In genomic region chr17:73622381-73622780, GRCh38 we compare ENCODE assay signal across 16 cellular contexts. TPM values are rescaled to one million over a fixed set of nuclear protein-coding genes. Genes with fewer than 3 reads are reported as not detected.
A peak's percentile ranks its signal among the peaks of the same experiment; 100 is the strongest.
DNase-seq lines count a peak whose midpoint lies in the region; ATAC-seq and TF ChIP-seq lines count a peak whose summit lies in the region.
"Had no signal": no experiment of that assay in that cellular context is flagged by ENCODE, and none has a peak within 500 bp of the region (broad histone marks: within the 10 kb centered on the region; RNA-seq: fewer than 3 reads in every experiment).

No MANE protein-coding gene starts in this region.

- H3K4me2 ChIP-seq in BLaER1 treated with 17β-estradiol and CSF1 and Interleukin-3, amounts not matched to agents 10 nM and 100 nM = peak overlapping the region in 6 of 11 experiments; percentile 1 to 26 (median 17); a peak in 3 of 22 replicates
- no peak overlapping the region for H3K4me2 ChIP-seq in neural progenitor cell
- H3K4me2 ChIP-seq: GM23338 had no signal

- no peak overlapping the region for H3K9ac ChIP-seq in BLaER1 treated with 17β-estradiol and CSF1 and Interleukin-3, amounts not matched to agents 10 nM and 100 nM
- no peak overlapping the region for H3K9ac ChIP-seq in neural progenitor cell

- peaks cover 98% of the 10 kb centered on the region for H3K79me2 ChIP-seq in neural progenitor cell (ENCODE audit: low read depth)

- H3K9me3 Mint-ChIP-seq in neural progenitor cell = peaks cover 42% of the 10 kb centered on the region

- DNase-seq in WERI-Rb-1 (no peak), neural progenitor cell (ENCODE audit: low spot score) (no peak), SJCRH30 (no peak), NCI-H2081 (lab: John Stamatoyannopoulos, UW) (no peak)
- DNase-seq: ACHN; BE2C; CD4-positive, alpha-beta memory T cell; DMS153; DMS79; GDM1; H7 had no signal

- H3K4me3 ChIP-seq in BLaER1 treated with 17β-estradiol and CSF1 and Interleukin-3, amounts not matched to agents 10 nM and 100 nM = no peak overlapping the region
- H3K4me3 ChIP-seq in WERI-Rb-1 (ENCODE audit: low read depth, low read length) (no peak overlapping the region), neural progenitor cell (no peak overlapping the region), SJCRH30 (no peak overlapping the region)
- H3K4me3 ChIP-seq: GM23338 had no signal

- H3K4me1 Mint-ChIP-seq in neural progenitor cell = peaks cover 57% of the 10 kb centered on the region
- H3K4me1 Mint-ChIP-seq: CD14-positive monocyte; CD4-positive, alpha-beta memory T cell had no signal

- ATAC-seq in HG02870 (IDR thresholded peaks at IDR 0.05; ENCODE audit: unreplicated experiment) = no peak
- ATAC-seq: GM23338, HCT116 had no signal

- peaks cover 8% of the 10 kb centered on the region for H3K27me3 Mint-ChIP-seq in neural progenitor cell (ENCODE audit: insufficient read depth, low read depth)
- H3K27me3 Mint-ChIP-seq: CD4-positive, alpha-beta memory T cell had no signal

- no peak overlapping the region for H3K27ac ChIP-seq in BLaER1 treated with 17β-estradiol and CSF1 and Interleukin-3, amounts not matched to agents 10 nM and 100 nM
- H3K27ac ChIP-seq in WERI-Rb-1 (peak overlapping the region; percentile 73), neural progenitor cell (no peak overlapping the region), SJCRH30 (no peak overlapping the region)

- H4K20me1 ChIP-seq in BLaER1 treated with 17β-estradiol and CSF1 and Interleukin-3, amounts not matched to agents 10 nM and 100 nM = no peaks in the 10 kb centered on the region; a peak in 2 of 22 replicates
- peaks cover 37% of the 10 kb centered on the region for H4K20me1 ChIP-seq in neural progenitor cell (ENCODE audit: low read depth)

- peaks cover 14 to 24% (median 18%) of the 10 kb centered on the region in 11 experiments for H3K9me3 ChIP-seq in BLaER1 treated with 17β-estradiol and CSF1 and Interleukin-3, amounts not matched to agents 10 nM and 100 nM (replicated peaks in 1 of 11)
- H3K9me3 ChIP-seq in WERI-Rb-1 (ENCODE audit: severe bottlenecking) = peaks cover 5% of the 10 kb centered on the region
- H3K9me3 ChIP-seq in neural progenitor cell (ENCODE audit: low read depth) = peaks cover 7% of the 10 kb centered on the region
- peaks cover 5% of the 10 kb centered on the region; the same call in 1 of the 2 replicates for H3K9me3 ChIP-seq in SJCRH30 (replicated peaks)
- H3K9me3 ChIP-seq: BE2C had no signal

- H3K27me3 ChIP-seq in BLaER1 treated with 17β-estradiol and CSF1 and Interleukin-3, amounts not matched to agents 10 nM and 100 nM = no peaks in the 10 kb centered on the region
- no peaks in the 10 kb centered on the region for H3K27me3 ChIP-seq in WERI-Rb-1 (ENCODE audit: insufficient read depth, low read depth, severe bottlenecking)
- H3K27me3 ChIP-seq in neural progenitor cell = no peaks in the 10 kb centered on the region
- H3K27me3 ChIP-seq in SJCRH30 = no peaks in the 10 kb centered on the region
- H3K27me3 ChIP-seq: BE2C had no signal

- peak overlapping the region; percentile 53 for H3K27ac Mint-ChIP-seq in neural progenitor cell
- H3K27ac Mint-ChIP-seq: CD14-positive monocyte, GM23338 had no signal

- TF ChIP-seq CTCF in WERI-Rb-1 (IDR thresholded peaks at IDR 0.05; ENCODE audit: low read depth, low read length) (no peak), neural progenitor cell (IDR thresholded peaks at IDR 0.05) (no peak)

- H3K36me3 Mint-ChIP-seq in neural progenitor cell = peaks cover 49% of the 10 kb centered on the region
- H3K36me3 Mint-ChIP-seq: CD14-positive monocyte; CD4-positive, alpha-beta memory T cell had no signal

- no peaks in the 10 kb centered on the region for H3K36me3 ChIP-seq in BLaER1 treated with 17β-estradiol and CSF1 and Interleukin-3, amounts not matched to agents 10 nM and 100 nM
- H3K36me3 ChIP-seq in WERI-Rb-1 (peaks cover 6% of the 10 kb centered on the region), neural progenitor cell (no peaks in the 10 kb centered on the region), SJCRH30 (no peaks in the 10 kb centered on the region)
- H3K36me3 ChIP-seq: BE2C had no signal

- peaks cover 32% of the 10 kb centered on the region for H3F3A ChIP-seq in neural progenitor cell (ENCODE audit: low read depth)

- no peak overlapping the region for H3K4me3 Mint-ChIP-seq in neural progenitor cell
- H3K4me3 Mint-ChIP-seq: CD14-positive monocyte; CD4-positive, alpha-beta memory T cell; GM23338 had no signal

- peaks cover 0 to 39% (median 13%) of the 10 kb centered on the region in 10 experiments; a peak in 10 of 20 replicates for H3K4me1 ChIP-seq in BLaER1 treated with 17β-estradiol and CSF1 and Interleukin-3, amounts not matched to agents 10 nM and 100 nM
- H3K4me1 ChIP-seq in neural progenitor cell (peaks cover 46% of the 10 kb centered on the region), SJCRH30 (peaks cover 14% of the 10 kb centered on the region)
- H3K4me1 ChIP-seq: BE2C had no signal

- no peak overlapping the region for H2AFZ ChIP-seq in neural progenitor cell (replicated peaks)
- H2AFZ ChIP-seq: GM23338 had no signal

RNA-seq across cellular contexts. Expression of gene SDK2, which starts 21.9 kb away (rescaled TPM):
- total RNA-seq in neural progenitor cell (ENCODE audit: low replicate concordance) = 15.3 and 39.9 TPM in 2 replicates
- 15.2 and 16.4 TPM in 2 replicates for total RNA-seq in SJCRH30 (2014; rRNA removed; shearing (Covaris generic))
